28 cellular contexts compared by ENCODE assay signal in genomic region chr20:7754102-7754501, GRCh38.
DNase-seq lines count a peak whose midpoint lies in the region; ATAC-seq, FAIRE-seq and TF ChIP-seq lines count a peak whose summit lies in the region.
"Had no signal": no experiment of that assay in that cellular context is flagged by ENCODE, and none has a peak within 500 bp of the region (broad histone marks: within the 10 kb centered on the region; RNA-seq: fewer than 3 reads in every experiment).

No MANE protein-coding gene starts in this region.

- H3K9me3 Mint-ChIP-seq in astrocyte (ENCODE audit: unreplicated experiment) = no peaks in the 10 kb centered on the region
- H3K9me3 Mint-ChIP-seq: CD14-positive monocyte had no signal

- no peak overlapping the region for H3K4me3 ChIP-seq in AG10803 (ENCODE audit: low read length)
- no peak overlapping the region for H3K4me3 ChIP-seq in astrocyte (ENCODE audit: insufficient read depth, low read depth, low read length)
- H3K4me3 ChIP-seq: BLaER1, GM12878 had no signal

- H3K9me3 ChIP-seq in astrocyte (ENCODE audit: insufficient read depth, low read depth, low read length) = no peaks in the 10 kb centered on the region
- H3K9me3 ChIP-seq: BE2C, BLaER1 had no signal

- H3K36me3 ChIP-seq in astrocyte (ENCODE audit: insufficient read depth, low read length) = no peaks in the 10 kb centered on the region
- H3K36me3 ChIP-seq: BE2C, BLaER1 had no signal

- H3K4me1 Mint-ChIP-seq in astrocyte (ENCODE audit: low read depth, unreplicated experiment) = peaks cover 2% of the 10 kb centered on the region
- H3K4me1 Mint-ChIP-seq: CD14-positive monocyte; CD4-positive, alpha-beta memory T cell; CD4-positive, CD25-positive, alpha-beta regulatory T cell; CD8-positive, alpha-beta memory T cell had no signal

- peaks cover 2% of the 10 kb centered on the region for H3K27me3 Mint-ChIP-seq in astrocyte (ENCODE audit: low read depth, unreplicated experiment)
- H3K27me3 Mint-ChIP-seq: CD4-positive, alpha-beta memory T cell; CD4-positive, CD25-positive, alpha-beta regulatory T cell had no signal

- TF ChIP-seq CTCF in AG10803 (conservative IDR thresholded peaks at IDR 0.05; ENCODE audit: low read length) (no peak), astrocyte (IDR thresholded peaks at IDR 0.05; ENCODE audit: insufficient read depth, low read depth, low read length) (no peak)

- no peak overlapping the region for H3K9ac ChIP-seq in astrocyte (ENCODE audit: low read length)
- H3K9ac ChIP-seq: BLaER1 had no signal

- no peak overlapping the region for H3K4me2 ChIP-seq in astrocyte (ENCODE audit: low read length)
- H3K4me2 ChIP-seq: BLaER1 had no signal

- no peak for FAIRE-seq in astrocyte (lab: Jason Lieb, UNC)
- FAIRE-seq: A204.1, GM12878, GM12892, GM18507 had no signal

- no peak overlapping the region for H2AFZ ChIP-seq in astrocyte (ENCODE audit: low read depth, low read length)

- peaks cover 7% of the 10 kb centered on the region for H3K4me1 ChIP-seq in astrocyte (ENCODE audit: insufficient read depth, low read length)
- H3K4me1 ChIP-seq: BE2C, BLaER1 had no signal

- DNase-seq in AG10803 (ENCODE audit: low read depth) (peak; percentile 25), astrocyte (ENCODE audit: low read depth) (peak; percentile 42), left lobe of liver (ENCODE audit: low spot score) (no peak), renal cortical epithelial cell (ENCODE audit: low read depth) (peak; percentile 48), AML-193 (lab: John Stamatoyannopoulos, UW) (no peak)
- DNase-seq: 8988T; ACHN; BE2C; C1 segment of cervical spinal cord; CD4-positive, alpha-beta memory T cell; CD4-positive, CD25-positive, alpha-beta regulatory T cell; CD8-positive, alpha-beta memory T cell; COR-L47; DMS 273 treated with DMSO at 0.1 percent for 48 hours; DMS153; DMS53; DMS79; DND-41; EL; GDM1 had no signal

- no peaks in the 10 kb centered on the region for H3K36me3 Mint-ChIP-seq in astrocyte (ENCODE audit: low read depth, unreplicated experiment)
- H3K36me3 Mint-ChIP-seq: CD14-positive monocyte; CD4-positive, alpha-beta memory T cell; CD4-positive, CD25-positive, alpha-beta regulatory T cell; CD8-positive, alpha-beta memory T cell had no signal

- ATAC-seq in left lobe of liver (peak; percentile 80), HG03159 (IDR thresholded peaks at IDR 0.05; ENCODE audit: unreplicated experiment) (no peak), esophagus mucosa (no peak)
- ATAC-seq: GM12878 had no signal

- no peaks in the 10 kb centered on the region for H3K79me2 ChIP-seq in astrocyte (ENCODE audit: insufficient read depth, low read length)

- H3K4me3 Mint-ChIP-seq in astrocyte (ENCODE audit: unreplicated experiment) = no peak overlapping the region
- H3K4me3 Mint-ChIP-seq: CD14-positive monocyte; CD4-positive, alpha-beta memory T cell; CD4-positive, CD25-positive, alpha-beta regulatory T cell; CD8-positive, alpha-beta memory T cell had no signal

- H3K27ac Mint-ChIP-seq in astrocyte (ENCODE audit: unreplicated experiment) = no peak overlapping the region
- H3K27ac Mint-ChIP-seq: CD4-positive, alpha-beta memory T cell; CD4-positive, CD25-positive, alpha-beta regulatory T cell had no signal

- H3K27me3 ChIP-seq in astrocyte (ENCODE audit: insufficient read depth, low read length) = no peaks in the 10 kb centered on the region
- H3K27me3 ChIP-seq: BLaER1 had no signal

- H4K20me1 ChIP-seq in astrocyte (ENCODE audit: insufficient read depth, low read length) = no peaks in the 10 kb centered on the region
- H4K20me1 ChIP-seq: BLaER1 had no signal

- no peak overlapping the region for H3K27ac ChIP-seq in astrocyte (ENCODE audit: low read depth, low read length)
- H3K27ac ChIP-seq: BLaER1 had no signal

Comparison
In these comparisons a context has a peak if more than half of its experiments do, and no peak if none do; other contexts are left out.
1. DNase-seq: peak in AG10803 (single experiment), astrocyte (single experiment) and renal cortical epithelial cell (single experiment); none in left lobe of liver (single experiment) and AML-193 (0 of 2).